Comparison of ENCODE assay signal across 8 cellular contexts in the genomic region with DNA sequence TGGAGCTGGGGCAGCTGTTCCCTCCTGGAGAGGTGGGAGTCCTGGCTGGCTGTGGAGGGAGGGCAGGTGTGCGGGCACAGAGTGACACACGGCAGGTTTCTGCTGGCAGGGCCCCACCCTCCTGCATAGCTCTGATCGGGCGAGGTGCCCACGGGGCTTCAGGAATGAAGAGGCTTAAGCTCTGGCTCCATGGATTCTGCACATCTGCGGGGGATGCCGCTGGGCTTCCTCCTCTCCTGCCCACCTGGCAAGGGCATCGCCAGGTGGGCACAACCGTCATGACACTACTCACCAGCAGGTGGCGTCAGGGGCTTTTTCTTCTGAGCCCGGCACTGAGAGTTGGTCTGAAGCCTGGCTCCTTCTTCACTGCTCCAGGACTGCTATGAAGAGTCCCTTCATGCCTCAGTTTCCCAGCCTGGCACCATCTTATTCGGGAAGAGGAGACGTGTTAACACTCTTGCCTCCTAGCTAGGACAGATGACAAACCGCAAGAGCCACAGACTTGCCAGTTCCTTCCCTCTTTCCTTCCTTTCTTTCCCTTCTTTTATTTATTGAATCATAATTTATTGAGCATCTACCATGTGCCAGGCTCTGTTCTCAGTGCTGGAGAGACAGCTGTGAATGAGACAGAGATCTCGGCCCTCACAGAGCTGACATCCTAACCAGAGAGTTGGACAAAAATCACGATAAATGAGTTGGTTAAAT. TPM values are rescaled to one million over a fixed set of nuclear protein-coding genes. Genes with fewer than 3 reads are reported as not detected.
DNase-seq lines count a peak whose midpoint lies in the region; ATAC-seq and TF ChIP-seq lines count a peak whose summit lies in the region.

No MANE protein-coding gene starts in this region.

- intact Hi-C loops in adrenal gland (cut with DNase I): loop anchor here in 1 of 2 donors (5.0 kb wide), 1 partner anchor 217 kb away; no protein-coding TSS in a partner anchor

- H3K79me2 ChIP-seq in hepatocyte: no peaks in the 10 kb centered on the region

- H3K27me3 ChIP-seq in MG63 (no peaks in the 10 kb centered on the region), adrenal gland (no peaks in the 10 kb centered on the region), hepatocyte (no peaks in the 10 kb centered on the region)

- no peak overlapping the region for H2AFZ ChIP-seq in hepatocyte

- TF ChIP-seq POLR2A in adrenal gland (IDR thresholded peaks at IDR 0.05): no peak

- peak; percentile 55 to 77 (median 65) for TF ChIP-seq CTCF in adrenal gland (IDR thresholded peaks at IDR 0.05)
- peak; percentile 64 for TF ChIP-seq CTCF in hepatocyte (IDR thresholded peaks at IDR 0.05; ENCODE audit: poor library complexity)

- H3K4me3 ChIP-seq in MG63: no peak overlapping the region
- no peak overlapping the region for H3K4me3 ChIP-seq in adrenal gland
- no peak overlapping the region for H3K4me3 ChIP-seq in hepatocyte

- H4K20me1 ChIP-seq in hepatocyte (ENCODE audit: insufficient read depth, poor library complexity, severe bottlenecking): no peaks in the 10 kb centered on the region

- 16 to 28% (median 21%) methylated on average over 8 to 16 of the region's 16 CpGs for WGBS in adrenal gland, 4 donors
- WGBS in hepatocyte (ENCODE audit: low lambda C conversion rate, missing lambda C conversion rate): 32% methylated on average over 16 of the region's 16 CpGs

- no peak overlapping the region for H3K4me2 ChIP-seq in hepatocyte

- H3K4me1 ChIP-seq in adrenal gland (replicated peaks in 1 of 2) (peaks cover 3 to 6% of the 10 kb centered on the region in 2 donors), hepatocyte (ENCODE audit: insufficient read depth) (no peaks in the 10 kb centered on the region)

- H3K36me3 ChIP-seq in MG63 (no peaks in the 10 kb centered on the region), adrenal gland (replicated peaks in 1 of 2) (no peaks in the 10 kb centered on the region), hepatocyte (replicated peaks; ENCODE audit: insufficient read depth, low read depth) (no peaks in the 10 kb centered on the region)

- no peaks in the 10 kb centered on the region for H3K9me3 ChIP-seq in MG63
- H3K9me3 ChIP-seq in adrenal gland (replicated peaks in 1 of 3): no peaks in the 10 kb centered on the region
- H3K9me3 ChIP-seq in hepatocyte (ENCODE audit: low read depth): no peaks in the 10 kb centered on the region

- no peaks in the 10 kb centered on the region for H3K9me2 ChIP-seq in hepatocyte (replicated peaks; ENCODE audit: insufficient read depth)

- DNase-seq in DMS53 (lab: John Stamatoyannopoulos, UW) (peak; percentile 81), MG63 (peak; percentile 54), T-helper 2 cell (peak; percentile 23 to 72 (median 47)), adrenal gland (peak in 6 of 7 donors; percentile 58 to 83 (median 72)), hepatocyte (ENCODE audit: low spot score) (peak; percentile 76), occipital lobe (lab: John Stamatoyannopoulos, UW) (no peak)
- DNase-seq in stimulated activated CD4-positive, alpha-beta T cell treated with anti-CD3 and anti-CD28 coated beads, Interleukin-15, amount 100 ng/mL, for 24 hours: peak; percentile 83

- H3K27ac ChIP-seq in adrenal gland: no peak overlapping the region
- H3K27ac ChIP-seq in hepatocyte: no peak overlapping the region

- no peak for ATAC-seq in GM21390 (IDR thresholded peaks at IDR 0.05; ENCODE audit: unreplicated experiment)

RNA-seq across cellular contexts. Expression of a gene that starts 15.2 kb away (rescaled TPM):
- 3.0 and 8.5 TPM in 2 replicates for total RNA-seq in MG63 (2014; rRNA removed; shearing (Covaris generic); ENCODE audit: low replicate concordance)
- total RNA-seq in adrenal gland: 10 to 100 TPM; 14.7 to 61.0 (median 24.6) TPM
- polyA plus RNA-seq in adrenal gland: 10 to 100 TPM in 2 of 3 donors, 1 to 10 TPM in 1; 7.2 to 33.1 (median 27.5) TPM
- 15.2 and 20.3 TPM in 2 replicates for total RNA-seq in hepatocyte
- polyA plus RNA-seq in hepatocyte: 39.6 and 41.0 TPM in 2 replicates
- 1.9 TPM for total RNA-seq in occipital lobe

RNA-seq across cellular contexts. Expression of a gene that starts 26.2 kb away (rescaled TPM):
- not detected in 2 replicates for total RNA-seq in MG63 (2014; rRNA removed; shearing (Covaris generic); ENCODE audit: low replicate concordance)
- not detected for total RNA-seq in adrenal gland
- polyA plus RNA-seq in adrenal gland: not detected
- total RNA-seq in hepatocyte: 0.16 and 0.23 TPM in 2 replicates
- polyA plus RNA-seq in hepatocyte: 0.13 and 0.21 TPM in 2 replicates
- not detected for total RNA-seq in occipital lobe
